ENCODE assay signal across 36 cellular contexts in genomic region chr11:35602979-35603378, GRCh38.
"Had no signal": no experiment of that assay in that cellular context is flagged by ENCODE, and none has a peak within 500 bp of the region (broad histone marks: within the 10 kb centered on the region; RNA-seq: fewer than 3 reads in every experiment).

No MANE protein-coding gene starts in this region.

- H3K27ac Mint-ChIP-seq: activated B cell treated with CpG ODN at 0.5 μM for 24 hours; activated CD4-positive, alpha-beta memory T cell treated with anti-CD3 and anti-CD28 coated beads, Interleukin-2, amount 10 ng/mL, durations not matched to agents 7 days and 5 days; activated CD4-positive, alpha-beta T cell treated with anti-CD3 and anti-CD28 coated beads, Interleukin-2, amount 10 ng/mL, durations not matched to agents 24 days and 14 days; activated CD8-positive, alpha-beta memory T cell treated with anti-CD3 and anti-CD28 coated beads, Interleukin-2, amount 10 ng/mL, durations not matched to agents 7 days and 5 days; activated CD8-positive, alpha-beta T cell treated with anti-CD3 and anti-CD28 coated beads, Interleukin-2, amount 10 ng/mL, durations not matched to agents 7 days and 5 days; activated naive CD4-positive, alpha-beta T cell treated with anti-CD3 and anti-CD28 coated beads for 36 hours; activated naive CD4-positive, alpha-beta T cell treated with anti-CD3 and anti-CD28 coated beads, Interleukin-2, amount 50 U/mL, for 72 hours; activated naive CD8-positive, alpha-beta T cell treated with anti-CD3 and anti-CD28 coated beads for 36 hours; activated T-cell treated with anti-CD3 and anti-CD28 coated beads, Interleukin-2, amount 50 U/mL, for 72 hours; activated T-helper 1 cell treated with anti-CD3 and anti-CD28 coated beads, Interleukin-12 subunit alpha, Interleukin-12 subunit beta, Interleukin-2, Interleukin-4 antibody, amounts not matched to agents 30 ng/mL and 10 ng/mL and 1 ng/mL, durations not matched to agents 14 hours and 24 hours and 36 hours; activated T-helper 17 cell treated with anti-CD3 and anti-CD28 coated beads, Interleukin-2, amount 50 U/mL, for 72 hours; T-helper 1 cell treated with Interleukin-12 subunit alpha and Interleukin-12 subunit beta and Interleukin-4 antibody, amounts not matched to agents 30 μg/mL and 1 μg/mL, for 36 hours; T-helper 2 cell treated with Interferon-gamma antibody and Interleukin-4, amounts not matched to agents 5 μg/mL and 100 μg/mL, for 36 hours had no signal

- H3K4me1 Mint-ChIP-seq: activated B cell treated with CpG ODN at 0.5 μM for 24 hours; activated CD8-positive, alpha-beta memory T cell treated with anti-CD3 and anti-CD28 coated beads, Interleukin-2, amount 10 ng/mL, durations not matched to agents 7 days and 5 days; activated T-helper 17 cell treated with anti-CD3 and anti-CD28 coated beads, Interleukin-2, amount 50 U/mL, for 72 hours had no signal

- H3K27ac ChIP-seq: adrenal gland, body of pancreas, brain microvascular endothelial cell, breast epithelium, VCaP had no signal

- DNase-seq: activated B cell treated with CpG ODN at 0.5 μM for 24 hours; activated CD4-positive, alpha-beta memory T cell treated with anti-CD3 and anti-CD28 coated beads, Interleukin-2, amount 10 ng/mL, durations not matched to agents 7 days and 5 days; activated CD4-positive, alpha-beta T cell treated with anti-CD3 and anti-CD28 coated beads for 4 hours; activated CD4-positive, alpha-beta T cell treated with anti-CD3 and anti-CD28 coated beads, Interleukin-2, amount 10 ng/mL, durations not matched to agents 24 days and 14 days; activated CD4-positive, alpha-beta T cell treated with anti-CD3 and anti-CD28 coated beads, Interleukin-2, amount 50 U/mL, for 1 hour; activated CD4-positive, alpha-beta T cell treated with anti-CD3 and anti-CD28 coated beads, Interleukin-2, amount 50 U/mL, for 48 hours; activated CD4-positive, CD25-positive, alpha-beta regulatory T cell treated with anti-CD3 and anti-CD28 coated beads, Interleukin-2, amount 50 U/mL, for 72 hours; activated CD8-positive, alpha-beta memory T cell treated with anti-CD3 and anti-CD28 coated beads for 24 hours; activated CD8-positive, alpha-beta memory T cell treated with anti-CD3 and anti-CD28 coated beads, Interleukin-2, amount 10 ng/mL, durations not matched to agents 7 days and 5 days; activated CD8-positive, alpha-beta T cell treated with anti-CD3 and anti-CD28 coated beads, Interleukin-2, amount 10 ng/mL, durations not matched to agents 7 days and 5 days; activated effector memory CD4-positive, alpha-beta T cell treated with anti-CD3 and anti-CD28 coated beads, Interleukin-2, amount 50 U/mL, for 16 hours; activated gamma-delta T cell treated with Interleukin-2 at 50 U/mL for 16 hours; activated naive CD4-positive, alpha-beta T cell; activated naive CD4-positive, alpha-beta T cell treated with anti-CD3 and anti-CD28 coated beads for 36 hours; activated naive CD4-positive, alpha-beta T cell treated with anti-CD3 and anti-CD28 coated beads, Interleukin-2, amount 50 U/mL, for 16 hours; activated naive CD8-positive, alpha-beta T cell treated with anti-CD3 and anti-CD28 coated beads for 36 hours; activated T-cell treated with anti-CD3 and anti-CD28 coated beads for 4 hours; activated T-cell treated with anti-CD3 and anti-CD28 coated beads, Interleukin-2, amount 50 U/mL, for 1 hour; activated T-cell treated with anti-CD3 and anti-CD28 coated beads, Interleukin-2, amount 50 U/mL, for 4 hours; activated T-cell treated with anti-CD3 and anti-CD28 coated beads, Interleukin-2, amount 50 U/mL, for 72 hours; adrenal gland; amniotic stem cell; aorta; body of pancreas; brain microvascular endothelial cell; central memory CD4-positive, alpha-beta T cell; T-helper 1 cell; T-helper 2 cell; T-helper 9 cell had no signal

- H3K4me3 ChIP-seq: adrenal gland, body of pancreas, breast epithelium had no signal

- H3K4me1 ChIP-seq: adrenal gland, breast epithelium had no signal

- H3K9me3 ChIP-seq: adrenal gland, body of pancreas, breast epithelium had no signal

- H3K36me3 Mint-ChIP-seq: activated CD8-positive, alpha-beta memory T cell treated with anti-CD3 and anti-CD28 coated beads, Interleukin-2, amount 10 ng/mL, durations not matched to agents 7 days and 5 days; activated naive CD4-positive, alpha-beta T cell treated with anti-CD3 and anti-CD28 coated beads, Interleukin-2, amount 50 U/mL, for 72 hours; activated naive CD8-positive, alpha-beta T cell treated with anti-CD3 and anti-CD28 coated beads for 36 hours had no signal

- H3K36me3 ChIP-seq: adrenal gland, brain microvascular endothelial cell, breast epithelium had no signal

- ATAC-seq: activated CD8-positive, alpha-beta memory T cell treated with anti-CD3 and anti-CD28 coated beads, Interleukin-2, amount 10 ng/mL, durations not matched to agents 7 days and 5 days; activated CD8-positive, alpha-beta T cell treated with anti-CD3 and anti-CD28 coated beads, Interleukin-2, amount 10 ng/mL, durations not matched to agents 7 days and 5 days; activated naive CD4-positive, alpha-beta T cell treated with anti-CD3 and anti-CD28 coated beads, Interleukin-2, amount 50 U/mL, for 72 hours; activated T-cell treated with anti-CD3 and anti-CD28 coated beads, Interleukin-2, amount 50 U/mL, for 4 hours; activated T-cell treated with anti-CD3 and anti-CD28 coated beads, Interleukin-2, amount 50 U/mL, for 72 hours; activated T-helper 17 cell treated with anti-CD3 and anti-CD28 coated beads, Interleukin-2, amount 50 U/mL, for 72 hours; body of pancreas had no signal

- H3K27me3 ChIP-seq: adrenal gland, body of pancreas, brain microvascular endothelial cell, breast epithelium had no signal

- H3K9me3 Mint-ChIP-seq: activated B cell treated with CpG ODN at 0.5 μM for 24 hours; activated CD4-positive, alpha-beta memory T cell treated with anti-CD3 and anti-CD28 coated beads, Interleukin-2, amount 10 ng/mL, durations not matched to agents 7 days and 5 days; activated CD4-positive, alpha-beta T cell treated with anti-CD3 and anti-CD28 coated beads, Interleukin-2, amount 10 ng/mL, durations not matched to agents 24 days and 14 days; activated naive CD4-positive, alpha-beta T cell treated with anti-CD3 and anti-CD28 coated beads for 36 hours; activated naive CD4-positive, alpha-beta T cell treated with anti-CD3 and anti-CD28 coated beads, Interleukin-2, amount 50 U/mL, for 72 hours; activated naive CD8-positive, alpha-beta T cell treated with anti-CD3 and anti-CD28 coated beads for 36 hours; activated T-cell treated with anti-CD3 and anti-CD28 coated beads, Interleukin-2, amount 50 U/mL, for 4 hours; activated T-cell treated with anti-CD3 and anti-CD28 coated beads, Interleukin-2, amount 50 U/mL, for 72 hours; activated T-helper 1 cell treated with anti-CD3 and anti-CD28 coated beads, Interleukin-12 subunit alpha, Interleukin-12 subunit beta, Interleukin-2, Interleukin-4 antibody, amounts not matched to agents 30 ng/mL and 10 ng/mL and 1 ng/mL, durations not matched to agents 14 hours and 24 hours and 36 hours; activated T-helper 17 cell treated with anti-CD3 and anti-CD28 coated beads, Interleukin-2, amount 50 U/mL, for 72 hours; T-helper 1 cell treated with Interleukin-12 subunit alpha and Interleukin-12 subunit beta and Interleukin-4 antibody, amounts not matched to agents 30 μg/mL and 1 μg/mL, for 36 hours; T-helper 2 cell treated with Interferon-gamma antibody and Interleukin-4, amounts not matched to agents 5 μg/mL and 100 μg/mL, for 36 hours had no signal

- H3K4me3 Mint-ChIP-seq: activated B cell treated with CpG ODN at 0.5 μM for 24 hours; activated CD4-positive, alpha-beta memory T cell treated with anti-CD3 and anti-CD28 coated beads, Interleukin-2, amount 10 ng/mL, durations not matched to agents 7 days and 5 days; activated CD4-positive, alpha-beta T cell treated with anti-CD3 and anti-CD28 coated beads, Interleukin-2, amount 10 ng/mL, durations not matched to agents 24 days and 14 days; activated CD8-positive, alpha-beta memory T cell treated with anti-CD3 and anti-CD28 coated beads, Interleukin-2, amount 10 ng/mL, durations not matched to agents 7 days and 5 days; activated CD8-positive, alpha-beta T cell treated with anti-CD3 and anti-CD28 coated beads, Interleukin-2, amount 10 ng/mL, durations not matched to agents 7 days and 5 days; activated naive CD4-positive, alpha-beta T cell treated with anti-CD3 and anti-CD28 coated beads for 36 hours; activated naive CD8-positive, alpha-beta T cell treated with anti-CD3 and anti-CD28 coated beads for 36 hours; activated T-cell treated with anti-CD3 and anti-CD28 coated beads, Interleukin-2, amount 50 U/mL, for 4 hours; activated T-cell treated with anti-CD3 and anti-CD28 coated beads, Interleukin-2, amount 50 U/mL, for 72 hours; activated T-helper 1 cell treated with anti-CD3 and anti-CD28 coated beads, Interleukin-12 subunit alpha, Interleukin-12 subunit beta, Interleukin-2, Interleukin-4 antibody, amounts not matched to agents 30 ng/mL and 10 ng/mL and 1 ng/mL, durations not matched to agents 14 hours and 24 hours and 36 hours; activated T-helper 17 cell treated with anti-CD3 and anti-CD28 coated beads, Interleukin-2, amount 50 U/mL, for 72 hours; T-helper 1 cell treated with Interleukin-12 subunit alpha and Interleukin-12 subunit beta and Interleukin-4 antibody, amounts not matched to agents 30 μg/mL and 1 μg/mL, for 36 hours; T-helper 2 cell treated with Interferon-gamma antibody and Interleukin-4, amounts not matched to agents 5 μg/mL and 100 μg/mL, for 36 hours had no signal
